Comparison of ENCODE assay signal across 8 cellular contexts in genomic region chr14:24368562-24369252, GRCh38. TPM values are rescaled to one million over a fixed set of nuclear protein-coding genes. Genes with fewer than 3 reads are reported as not detected.
A peak's percentile ranks its signal among the peaks of the same experiment; 100 is the strongest.
DNase-seq lines count a peak whose midpoint lies in the region; TF ChIP-seq lines count a peak whose summit lies in the region.

No MANE protein-coding gene starts in this region.

- H3K27me3 ChIP-seq in Caco-2 (replicated peaks; ENCODE audit: control insufficient read depth, insufficient read depth, low read length), result no peaks in the 10 kb centered on the region

- H3K27me3 Mint-ChIP-seq in Caco-2 (ENCODE audit: insufficient read depth, unreplicated experiment), result no peaks in the 10 kb centered on the region
- peaks cover 18% of the 10 kb centered on the region for H3K27me3 Mint-ChIP-seq in neural crest cell (ENCODE audit: low read depth)

- H3K9me3 ChIP-seq in Caco-2, result no peaks in the 10 kb centered on the region

- H3K36me3 Mint-ChIP-seq in Caco-2 (ENCODE audit: insufficient read depth, unreplicated experiment) (no peaks in the 10 kb centered on the region), neural crest cell (ENCODE audit: low read depth) (no peaks in the 10 kb centered on the region)

- CTCF ChIA-PET in Caco-2 (lab: Charles Lee), result no interaction called here

- H3K4me1 Mint-ChIP-seq in Caco-2 (ENCODE audit: low read depth, unreplicated experiment), result peaks cover 13% of the 10 kb centered on the region
- H3K4me1 Mint-ChIP-seq in neural crest cell, result peaks cover 27% of the 10 kb centered on the region

- H3K4me1 ChIP-seq in Caco-2, result peaks cover 4% of the 10 kb centered on the region; the same call in 1 of the 2 replicates

- no TSS peak for BruUV-seq in Caco-2 (replicated peaks; lab: Mats Ljungman, UMichigan)

- H3K4me3 ChIP-seq in Caco-2 (ENCODE audit: low read depth, low read length) (no peak overlapping the region), fibroblast of the aortic adventitia (ENCODE audit: low read depth, low read length) (peak overlapping the region; percentile 88)

- H3K9me3 Mint-ChIP-seq in Caco-2 (ENCODE audit: unreplicated experiment) (no peaks in the 10 kb centered on the region), neural crest cell (no peaks in the 10 kb centered on the region)

- H3K36me3 ChIP-seq in Caco-2 (ENCODE audit: control insufficient read depth, insufficient read depth, low read length), result no peaks in the 10 kb centered on the region

- H3K4me3 Mint-ChIP-seq in Caco-2 (ENCODE audit: unreplicated experiment) (peak overlapping the region; percentile 6), neural crest cell (peak overlapping the region; percentile 93)

- POLR2A ChIA-PET in Caco-2 (lab: Charles Lee), result no interaction called here

- H3K27ac Mint-ChIP-seq in Caco-2 (ENCODE audit: unreplicated experiment) (no peak overlapping the region), neural crest cell (ENCODE audit: unreplicated experiment) (no peak overlapping the region)

- in situ Hi-C loops in KBM-7 (cut with MboI; ENCODE audit: low pct_unique_long_range_greater_than_20kb, low sequenced_read_pairs), result no loop called here

- no peak for DNase-seq in Caco-2
- DNase-seq in KBM-7, result peak; percentile 44
- peak; percentile 25 to 29 for DNase-seq in activated T-cell treated with anti-CD3 and anti-CD28 coated beads, Interleukin-2, amount 50 U/mL, for 48 hours
- peak; percentile 75 for DNase-seq in fibroblast of the aortic adventitia (ENCODE audit: low read depth)
- DNase-seq in neural crest cell (ENCODE audit: low read depth, low spot score), result peak; percentile 44
- no peak for DNase-seq in AML-193 (lab: John Stamatoyannopoulos, UW)
- DNase-seq in middle frontal gyrus (ENCODE audit: extremely low spot score, low spot score), result no peak
- no peak for DNase-seq in NCI-H226

- intact Hi-C loops in Caco-2 (cut with micrococcal nuclease; ENCODE audit: unreplicated experiment), result no loop called here

- TF ChIP-seq CTCF in Caco-2 (IDR thresholded peaks at IDR 0.05; ENCODE audit: insufficient read depth in 1 of 2, low read depth in 1 of 2, low read length in 1 of 2, severe bottlenecking in 1 of 2, unreplicated experiment in 1 of 2) (no peak), fibroblast of the aortic adventitia (IDR thresholded peaks at IDR 0.05; ENCODE audit: insufficient read depth, low read length) (no peak), neural crest cell (conservative IDR thresholded peaks at IDR 0.05) (no peak)

RNA-seq across cellular contexts. Expression of gene NFATC4, which starts 0.7 kb away (rescaled TPM):
- total RNA-seq in Caco-2 (2022) (0.84 and 0.88 TPM in 2 replicates), fibroblast of the aortic adventitia (ENCODE audit: low replicate concordance) (77.9 and 221 TPM in 2 replicates), neural crest cell (44.3 and 47.8 TPM in 2 replicates)

RNA-seq across cellular contexts. Expression of gene RIPK3, which starts 28.9 kb away (rescaled TPM):
- total RNA-seq in Caco-2 (2022), result 1.5 TPM in 2 replicates
- total RNA-seq in fibroblast of the aortic adventitia (ENCODE audit: low replicate concordance), result 0.99 and 3.0 TPM in 2 replicates
- not detected in 2 replicates for total RNA-seq in neural crest cell

RNA-seq across cellular contexts. Expression of gene NYNRIN, which starts 30.1 kb away (rescaled TPM):
- 5.9 and 6.1 TPM in 2 replicates for total RNA-seq in Caco-2 (2022)
- 14.1 and 45.1 TPM in 2 replicates for total RNA-seq in fibroblast of the aortic adventitia (ENCODE audit: low replicate concordance)
- 10.3 and 10.4 TPM in 2 replicates for total RNA-seq in neural crest cell

RNA-seq across cellular contexts. Expression of gene ADCY4, which starts 33.8 kb away (rescaled TPM):
- total RNA-seq in Caco-2 (2022) (0.57 and 0.60 TPM in 2 replicates), fibroblast of the aortic adventitia (ENCODE audit: low replicate concordance) (1.2 and 6.3 TPM in 2 replicates), neural crest cell (0.49 TPM in 1 of 2 replicates, not detected in the other)

RNA-seq across cellular contexts. Expression of gene LTB4R, which starts 57.4 kb away (rescaled TPM):
- 7.3 and 7.8 TPM in 2 replicates for total RNA-seq in Caco-2 (2022)
- total RNA-seq in fibroblast of the aortic adventitia (ENCODE audit: low replicate concordance), result 0.98 and 1.5 TPM in 2 replicates
- total RNA-seq in neural crest cell, result 4.7 and 5.3 TPM in 2 replicates

Comparison
In these comparisons a context has a peak if more than half of its experiments do, and no peak if none do; other contexts are left out.
1. DNase-seq: peak in KBM-7 (single experiment), activated T-cell treated with anti-CD3 and anti-CD28 coated beads, Interleukin-2, amount 50 U/mL, for 48 hours (2 of 2), fibroblast of the aortic adventitia (single experiment) and neural crest cell (single experiment); none in Caco-2 (0 of 2), AML-193 (0 of 2), middle frontal gyrus (single experiment) and NCI-H226 (single experiment).
2. RNA of gene NFATC4, which starts 0.7 kb away (total RNA-seq): 77.9 to 221 TPM in fibroblast of the aortic adventitia and 44.3 to 47.8 TPM in neural crest cell; 0.84 to 0.88 TPM in Caco-2; every median in the first group is over 10 times any median in the second.